Comparison of ENCODE assay signal across 19 cellular contexts in genomic region chr15:31294067-31294466, GRCh38. TPM values are rescaled to one million over a fixed set of nuclear protein-coding genes. Genes with fewer than 3 reads are reported as not detected.
DNase-seq lines count a peak whose midpoint lies in the region; ATAC-seq and TF ChIP-seq lines count a peak whose summit lies in the region.
"Had no signal": no experiment of that assay in that cellular context is flagged by ENCODE, and none has a peak within 500 bp of the region (broad histone marks: within the 10 kb centered on the region; RNA-seq: fewer than 3 reads in every experiment).

No MANE protein-coding gene starts in this region.

- H3K4me1 ChIP-seq in lung (ENCODE audit: control insufficient read depth in 2 of 2, insufficient read depth in 2 of 2, low read length in 2 of 2), result peaks cover 0 to 10% of the 10 kb centered on the region in 2 donors
- H3K4me1 ChIP-seq in body of pancreas, result peaks cover 35% of the 10 kb centered on the region

- intact Hi-C loops in body of pancreas (cut with DNase I), result no loop called here

- no peak for TF ChIP-seq POLR2A in body of pancreas (IDR thresholded peaks at IDR 0.05)

- H3K4me3 ChIP-seq in HL-60 (replicated peaks; ENCODE audit: insufficient read depth, low read length) (no peak overlapping the region), lung (no peak overlapping the region), body of pancreas (no peak overlapping the region), coronary artery (no peak overlapping the region)

- no peaks in the 10 kb centered on the region for H3K27me3 ChIP-seq in HL-60 (ENCODE audit: insufficient read depth, poor library complexity, severe bottlenecking)
- H3K27me3 ChIP-seq in lung (ENCODE audit: control insufficient read depth, insufficient read depth), result no peaks in the 10 kb centered on the region
- no peaks in the 10 kb centered on the region for H3K27me3 ChIP-seq in body of pancreas
- H3K27me3 ChIP-seq: BE2C had no signal

- 92 to 98% methylated on average over 2 of the region's 2 CpGs for WGBS in lung, 2 donors
- WGBS in body of pancreas, 2 donors, result 95% methylated on average over 2 of the region's 2 CpGs

- H3K36me3 ChIP-seq in lung (ENCODE audit: control insufficient read depth in 2 of 2, insufficient read depth in 2 of 2, low read length in 2 of 2) (no peaks in the 10 kb centered on the region), body of pancreas (replicated peaks in 1 of 2; ENCODE audit: insufficient read depth in 1 of 2, low read depth in 2 of 2) (no peaks in the 10 kb centered on the region)
- H3K36me3 ChIP-seq: BE2C had no signal

- H3K27ac ChIP-seq in HL-60 (replicated peaks) (peak overlapping the region; percentile 67), cingulate gyrus (ENCODE audit: low read depth, low read length) (peak overlapping the region; percentile 89), lung (ENCODE audit: low read depth in 1 of 2, low read length in 1 of 2) (no peak overlapping the region), substantia nigra (ENCODE audit: low read depth, low read length, poor library complexity, severe bottlenecking) (peak overlapping the region; percentile 98), body of pancreas (no peak overlapping the region), coronary artery (no peak overlapping the region)
- H3K27ac ChIP-seq: RWPE1 had no signal

- TF ChIP-seq CTCF in HL-60 (IDR thresholded peaks at IDR 0.05; ENCODE audit: insufficient read depth, low read length) (no peak), lung (IDR thresholded peaks at IDR 0.05; ENCODE audit: control extremely low read depth, extremely low read depth) (no peak), body of pancreas (IDR thresholded peaks at IDR 0.05) (no peak), coronary artery (IDR thresholded peaks at IDR 0.05) (no peak)

- DNase-seq in HL-60 (ENCODE audit: low read depth in 1 of 2, low spot score in 1 of 2) (no peak), lung (ENCODE audit: low spot score) (peak; percentile 17), substantia nigra (lab: John Stamatoyannopoulos, UW) (no peak), body of pancreas (no peak), coronary artery (ENCODE audit: low spot score) (no peak)
- DNase-seq: BE2C; CD4-positive, CD25-positive, alpha-beta regulatory T cell; H7; KBM-7; NCI-H1092; NCI-H1436; NCI-H1930; NCI-H510A; NCI-H748 treated with DMSO at 0.1 percent for 48 hours; SIG-M5; SK-N-SH had no signal

- H3K9me3 ChIP-seq in lung (ENCODE audit: control insufficient read depth in 2 of 2, insufficient read depth in 1 of 2, low read length in 1 of 2) (no peaks in the 10 kb centered on the region), body of pancreas (no peaks in the 10 kb centered on the region)
- H3K9me3 ChIP-seq: BE2C, SK-N-SH had no signal

- no peak for ATAC-seq in lung (ENCODE audit: insufficient read depth, low FRiP score)
- no peak for ATAC-seq in HG03045 (IDR thresholded peaks at IDR 0.05; ENCODE audit: unreplicated experiment)
- ATAC-seq in body of pancreas, result no peak

RNA-seq across cellular contexts. Expression of gene KLF13, which starts 32.6 kb away (rescaled TPM):
- total RNA-seq in lung, result 100 to 1,000 TPM in 1 of 2 donors, 10 to 100 TPM in 1; 38.3 to 157 TPM
- polyA plus RNA-seq in lung, result 10 to 100 TPM; 47.1 to 63.2 TPM
- total RNA-seq in body of pancreas, result 10 to 100 TPM; 25.7 to 38.4 TPM

Comparison
In these comparisons a context has a peak if more than half of its experiments do, and no peak if none do; other contexts are left out.
1. H3K27ac ChIP-seq: peak in HL-60 (single experiment), cingulate gyrus (single experiment) and substantia nigra (single experiment); none in lung (0 of 2), body of pancreas (0 of 4) and coronary artery (0 of 2).